9 cellular contexts compared by ENCODE assay signal in the genomic region with DNA sequence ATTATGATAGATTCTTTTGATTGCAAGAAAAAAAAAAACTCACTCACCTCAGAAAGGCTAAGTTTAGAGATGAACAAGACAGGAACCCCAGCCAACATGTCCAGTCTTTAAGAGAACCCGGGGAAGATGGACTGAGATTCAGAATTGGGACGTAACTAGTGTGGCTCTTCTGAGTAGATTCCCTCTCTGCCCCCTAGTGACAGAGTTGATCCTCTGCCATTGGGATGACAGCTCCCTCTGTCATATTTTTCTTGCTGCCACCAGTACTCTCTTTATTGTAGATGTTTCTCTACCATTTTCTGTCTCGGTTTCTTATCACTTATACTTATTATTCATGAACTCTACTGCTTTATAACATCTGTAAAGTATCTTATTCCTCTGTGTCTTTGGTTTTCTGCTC.
DNase-seq lines count a peak whose midpoint lies in the region; ATAC-seq and TF ChIP-seq lines count a peak whose summit lies in the region.
"Had no signal": no experiment of that assay in that cellular context is flagged by ENCODE, and none has a peak within 500 bp of the region (broad histone marks: within the 10 kb centered on the region; RNA-seq: fewer than 3 reads in every experiment).

No MANE protein-coding gene starts in this region.

- TF ChIP-seq POLR2A in Peyer's patch (IDR thresholded peaks at IDR 0.05) (no peak), esophagus muscularis mucosa (IDR thresholded peaks at IDR 0.05; ENCODE audit: low read depth) (no peak)

- DNase-seq in GM03348 (ENCODE audit: low spot score) (peak; percentile 60), Peyer's patch (peak in 1 of 3 donors; percentile 58), esophagus muscularis mucosa (ENCODE audit: extremely low spot score) (no peak), nephron progenitor cell (peak; percentile 8)
- DNase-seq in T-helper 2 cell treated with Interferon-gamma antibody and Interleukin-4, amounts not matched to agents 5 μg/mL and 100 μg/mL, for 36 hours (ENCODE audit: low spot score) = no peak
- no peak for DNase-seq in activated CD8-positive, alpha-beta memory T cell treated with anti-CD3 and anti-CD28 coated beads, Interleukin-2, amount 10 ng/mL, durations not matched to agents 7 days and 5 days

- TF ChIP-seq EP300 in esophagus muscularis mucosa (IDR thresholded peaks at IDR 0.05) = no peak

- H3K27me3 ChIP-seq in Peyer's patch (no peaks in the 10 kb centered on the region), esophagus muscularis mucosa (no peaks in the 10 kb centered on the region)

- CTCF ChIA-PET in activated CD8-positive, alpha-beta memory T cell treated with anti-CD3 and anti-CD28 coated beads, Interleukin-2, amount 10 ng/mL, durations not matched to agents 7 days and 5 days (lab: Charles Lee) = no interaction called here

- TF ChIP-seq CTCF in Peyer's patch (IDR thresholded peaks at IDR 0.05) (peak in 4 of 6 experiments; percentile 47 to 75 (median 73)), esophagus muscularis mucosa (IDR thresholded peaks at IDR 0.05) (peak; percentile 44 to 75 (median 67)), nephron progenitor cell (IDR thresholded peaks at IDR 0.05) (peak; percentile 47)

- no peaks in the 10 kb centered on the region for H3K4me1 Mint-ChIP-seq in nephron progenitor cell
- no peaks in the 10 kb centered on the region for H3K4me1 Mint-ChIP-seq in T-helper 2 cell treated with Interferon-gamma antibody and Interleukin-4, amounts not matched to agents 5 μg/mL and 100 μg/mL, for 36 hours (ENCODE audit: low read depth)
- H3K4me1 Mint-ChIP-seq in activated CD8-positive, alpha-beta memory T cell treated with anti-CD3 and anti-CD28 coated beads, Interleukin-2, amount 10 ng/mL, durations not matched to agents 7 days and 5 days = no peaks in the 10 kb centered on the region
- H3K4me1 Mint-ChIP-seq: activated naive CD4-positive, alpha-beta T cell treated with anti-CD3 and anti-CD28 coated beads, Interleukin-2, amount 50 U/mL, for 24 hours had no signal

- H3K4me1 ChIP-seq in Peyer's patch = no peaks in the 10 kb centered on the region
- H3K4me1 ChIP-seq in esophagus muscularis mucosa = no peaks in the 10 kb centered on the region

- H3K27me3 Mint-ChIP-seq in nephron progenitor cell (ENCODE audit: low read depth, poor library complexity) = no peaks in the 10 kb centered on the region
- H3K27me3 Mint-ChIP-seq in T-helper 2 cell treated with Interferon-gamma antibody and Interleukin-4, amounts not matched to agents 5 μg/mL and 100 μg/mL, for 36 hours (ENCODE audit: low read depth) = no peaks in the 10 kb centered on the region
- H3K27me3 Mint-ChIP-seq in activated CD8-positive, alpha-beta memory T cell treated with anti-CD3 and anti-CD28 coated beads, Interleukin-2, amount 10 ng/mL, durations not matched to agents 7 days and 5 days = no peaks in the 10 kb centered on the region
- H3K27me3 Mint-ChIP-seq: activated naive CD4-positive, alpha-beta T cell treated with anti-CD3 and anti-CD28 coated beads, Interleukin-2, amount 50 U/mL, for 24 hours had no signal

- H3K27ac ChIP-seq in Peyer's patch (no peak overlapping the region), esophagus muscularis mucosa (replicated peaks in 1 of 4) (no peak overlapping the region)

- no peaks in the 10 kb centered on the region for H3K9me3 Mint-ChIP-seq in nephron progenitor cell
- no peaks in the 10 kb centered on the region for H3K9me3 Mint-ChIP-seq in T-helper 2 cell treated with Interferon-gamma antibody and Interleukin-4, amounts not matched to agents 5 μg/mL and 100 μg/mL, for 36 hours
- peaks cover 2% of the 10 kb centered on the region for H3K9me3 Mint-ChIP-seq in activated CD8-positive, alpha-beta memory T cell treated with anti-CD3 and anti-CD28 coated beads, Interleukin-2, amount 10 ng/mL, durations not matched to agents 7 days and 5 days (ENCODE audit: low read depth)
- H3K9me3 Mint-ChIP-seq: activated naive CD4-positive, alpha-beta T cell treated with anti-CD3 and anti-CD28 coated beads, Interleukin-2, amount 50 U/mL, for 24 hours had no signal

- ATAC-seq in GM19463 (IDR thresholded peaks at IDR 0.05; ENCODE audit: unreplicated experiment) (peak; percentile 88), HG03432 (IDR thresholded peaks at IDR 0.05; ENCODE audit: unreplicated experiment) (peak; percentile 93)
- ATAC-seq in activated CD8-positive, alpha-beta memory T cell treated with anti-CD3 and anti-CD28 coated beads, Interleukin-2, amount 10 ng/mL, durations not matched to agents 7 days and 5 days = no peak

- no peaks in the 10 kb centered on the region for H3K36me3 ChIP-seq in Peyer's patch
- no peaks in the 10 kb centered on the region for H3K36me3 ChIP-seq in esophagus muscularis mucosa

- H3K4me3 Mint-ChIP-seq in nephron progenitor cell = no peak overlapping the region
- no peak overlapping the region for H3K4me3 Mint-ChIP-seq in T-helper 2 cell treated with Interferon-gamma antibody and Interleukin-4, amounts not matched to agents 5 μg/mL and 100 μg/mL, for 36 hours
- H3K4me3 Mint-ChIP-seq in activated CD8-positive, alpha-beta memory T cell treated with anti-CD3 and anti-CD28 coated beads, Interleukin-2, amount 10 ng/mL, durations not matched to agents 7 days and 5 days = no peak overlapping the region
- H3K4me3 Mint-ChIP-seq: activated naive CD4-positive, alpha-beta T cell treated with anti-CD3 and anti-CD28 coated beads, Interleukin-2, amount 50 U/mL, for 24 hours had no signal

- no peak overlapping the region for H3K27ac Mint-ChIP-seq in nephron progenitor cell
- no peak overlapping the region for H3K27ac Mint-ChIP-seq in T-helper 2 cell treated with Interferon-gamma antibody and Interleukin-4, amounts not matched to agents 5 μg/mL and 100 μg/mL, for 36 hours
- H3K27ac Mint-ChIP-seq in activated CD8-positive, alpha-beta memory T cell treated with anti-CD3 and anti-CD28 coated beads, Interleukin-2, amount 10 ng/mL, durations not matched to agents 7 days and 5 days = no peak overlapping the region
- H3K27ac Mint-ChIP-seq: activated naive CD4-positive, alpha-beta T cell treated with anti-CD3 and anti-CD28 coated beads, Interleukin-2, amount 50 U/mL, for 24 hours had no signal

- no peaks in the 10 kb centered on the region for H3K36me3 Mint-ChIP-seq in nephron progenitor cell (ENCODE audit: low read depth)
- H3K36me3 Mint-ChIP-seq in T-helper 2 cell treated with Interferon-gamma antibody and Interleukin-4, amounts not matched to agents 5 μg/mL and 100 μg/mL, for 36 hours (ENCODE audit: low read depth) = no peaks in the 10 kb centered on the region
- no peaks in the 10 kb centered on the region for H3K36me3 Mint-ChIP-seq in activated CD8-positive, alpha-beta memory T cell treated with anti-CD3 and anti-CD28 coated beads, Interleukin-2, amount 10 ng/mL, durations not matched to agents 7 days and 5 days
- H3K36me3 Mint-ChIP-seq: activated naive CD4-positive, alpha-beta T cell treated with anti-CD3 and anti-CD28 coated beads, Interleukin-2, amount 50 U/mL, for 24 hours had no signal

- intact Hi-C loops in esophagus muscularis mucosa (cut with DNase I) = loop anchor here (2.0 kb wide), 1 partner anchor 79 kb away; a partner anchor contains a TSS

- WGBS in esophagus muscularis mucosa = 36% methylated on average over 3 of the region's 3 CpGs

- H3K4me3 ChIP-seq in Peyer's patch (no peak overlapping the region), esophagus muscularis mucosa (no peak overlapping the region)

- H3K9me3 ChIP-seq in Peyer's patch = no peaks in the 10 kb centered on the region
- no peaks in the 10 kb centered on the region for H3K9me3 ChIP-seq in esophagus muscularis mucosa

Comparison
In these comparisons a context has a peak if more than half of its experiments do, and no peak if none do; other contexts are left out.
1. DNase-seq: peak in GM03348 (single experiment) and nephron progenitor cell (single experiment); none in esophagus muscularis mucosa (single experiment), T-helper 2 cell treated with Interferon-gamma antibody and Interleukin-4, amounts not matched to agents 5 μg/mL and 100 μg/mL, for 36 hours (single experiment) and activated CD8-positive, alpha-beta memory T cell treated with anti-CD3 and anti-CD28 coated beads, Interleukin-2, amount 10 ng/mL, durations not matched to agents 7 days and 5 days (single experiment).
2. Peak in every context shown above with its lines, with median percentiles within 50 percentile points of each other: CTCF ChIP-seq.